In genomic region chr2:119247844-119248271, GRCh38 we compare ENCODE assay signal across 23 cellular contexts. TPM values are rescaled to one million over a fixed set of nuclear protein-coding genes. Genes with fewer than 3 reads are reported as not detected.
A peak's percentile ranks its signal among the peaks of the same experiment; 100 is the strongest.
DNase-seq lines count a peak whose midpoint lies in the region; ATAC-seq, FAIRE-seq and TF ChIP-seq lines count a peak whose summit lies in the region.
"Had no signal": no experiment of that assay in that cellular context is flagged by ENCODE, and none has a peak within 500 bp of the region (broad histone marks: within the 10 kb centered on the region; RNA-seq: fewer than 3 reads in every experiment).

No MANE protein-coding gene starts in this region.

- TF ChIP-seq RAD21 in HepG2 (CRISPR knock-in tag; IDR thresholded peaks at IDR 0.05): no peak

- no peaks in the 10 kb centered on the region for H3K27me3 ChIP-seq in right lobe of liver
- no peaks in the 10 kb centered on the region for H3K27me3 ChIP-seq in HepG2 (ENCODE audit: control insufficient read depth in 1 of 2, insufficient read depth in 2 of 2, low read length in 2 of 2)
- no peaks in the 10 kb centered on the region for H3K27me3 ChIP-seq in osteoblast (ENCODE audit: insufficient read depth, low read length)
- H3K27me3 ChIP-seq: BE2C had no signal

- H3K9ac ChIP-seq in HepG2 (ENCODE audit: insufficient read depth, low read depth, low read length): no peak overlapping the region

- no peaks in the 10 kb centered on the region for H3K9me3 Mint-ChIP-seq in endothelial cell (ENCODE audit: unreplicated experiment)
- H3K9me3 Mint-ChIP-seq in activated T-cell treated with anti-CD3 and anti-CD28 coated beads, Interleukin-2, amount 50 U/mL, for 4 hours: no peaks in the 10 kb centered on the region

- DNase-seq in right lobe of liver: peak in 2 of 3 donors; percentile 28 to 33
- DNase-seq in HepG2 (ENCODE audit: low spot score): no peak
- no peak for DNase-seq in osteoblast (ENCODE audit: insufficient read length, low spot score, missing footprints)
- DNase-seq in NCI-H1105 treated with DMSO at 0.1 percent for 48 hours (lab: John Stamatoyannopoulos, UW): no peak
- no peak for DNase-seq in endothelial cell (ENCODE audit: low spot score)
- no peak for DNase-seq in activated T-cell treated with anti-CD3 and anti-CD28 coated beads, Interleukin-2, amount 50 U/mL, for 4 hours
- DNase-seq: BE2C; CD4-positive, CD25-positive, alpha-beta regulatory T cell; COR-L47; KBM-7; MV-4-11; NCI-H1417; NCI-H187; NCI-H2107; NCI-H510A treated with DMSO at 0.1 percent for 48 hours; NCI-H82; PC-3; RPMI8226; SIG-M5 had no signal

- no TSS peak for BruUV-seq in HepG2 (replicated peaks; lab: Mats Ljungman, UMichigan)

- FAIRE-seq in HepG2 (lab: Jason Lieb, UNC): no peak
- FAIRE-seq: A204.1, G401.6 had no signal

- TF ChIP-seq POLR2A in right lobe of liver (IDR thresholded peaks at IDR 0.05): no peak
- no peak for TF ChIP-seq POLR2A in HepG2 (IDR thresholded peaks at IDR 0.05; ENCODE audit: insufficient read depth in 1 of 2, low read depth in 2 of 2, low read length in 2 of 2)

- CTCF ChIA-PET in HepG2 (lab: Yijun Ruan, JAX; ENCODE audit: low intra/inter-chr PET ratio, low total read pairs): no interaction called here

- H3K79me2 ChIP-seq in HepG2 (ENCODE audit: insufficient read depth, low read length) (no peaks in the 10 kb centered on the region), osteoblast (ENCODE audit: insufficient read depth, low read length) (peaks cover 2% of the 10 kb centered on the region)

- TF ChIP-seq CTCF in right lobe of liver (IDR thresholded peaks at IDR 0.05) (no peak), HepG2 (CRISPR knock-in tag; IDR thresholded peaks at IDR 0.05) (no peak), osteoblast (IDR thresholded peaks at IDR 0.05; ENCODE audit: extremely low read depth, low read depth, low read length) (no peak), endothelial cell (IDR thresholded peaks at IDR 0.05; ENCODE audit: unreplicated experiment) (no peak)

- H3K4me1 ChIP-seq in right lobe of liver (peaks cover 0 to 10% (median 0%) of the 10 kb centered on the region in 4 donors), HepG2 (ENCODE audit: insufficient read depth, low read length) (peaks cover 7% of the 10 kb centered on the region; the same call in 1 of the 2 replicates), osteoblast (ENCODE audit: insufficient read depth, low read length) (peaks cover 43% of the 10 kb centered on the region)
- H3K4me1 ChIP-seq: BE2C had no signal

- H2AFZ ChIP-seq in HepG2 (ENCODE audit: low read length): no peak overlapping the region
- no peak overlapping the region for H2AFZ ChIP-seq in osteoblast (ENCODE audit: low read length)

- no CpG with 5 or more reads among the region's 29 CpGs for WGBS in right lobe of liver (ENCODE audit: insufficient coverage, low coverage, low lambda C conversion rate, missing lambda C conversion rate)
- WGBS in HepG2 (ENCODE audit: low lambda C conversion rate): 99% methylated on average over 20 of the region's 29 CpGs

- H3K4me3 ChIP-seq in right lobe of liver (no peak overlapping the region), HepG2 (replicated peaks in 1 of 3; ENCODE audit: insufficient read depth in 1 of 3, low read depth in 2 of 3, low read length in 3 of 3) (no peak overlapping the region), osteoblast (ENCODE audit: insufficient read depth, low read length) (no peak overlapping the region)

- ATAC-seq in right lobe of liver: no peak
- no peak for ATAC-seq in HepG2
- peak; percentile 31 for ATAC-seq in esophagus mucosa
- no peak for ATAC-seq in activated T-cell treated with anti-CD3 and anti-CD28 coated beads, Interleukin-2, amount 50 U/mL, for 4 hours
- no peak for ATAC-seq in GM21786 (IDR thresholded peaks at IDR 0.05; ENCODE audit: unreplicated experiment)
- ATAC-seq: PC-3 had no signal

- intact Hi-C loops in right lobe of liver (cut with DNase I): no loop called here
- intact Hi-C loops in HepG2 (cut with micrococcal nuclease; ENCODE audit: unreplicated experiment): no loop called here

- H3K9me3 ChIP-seq in right lobe of liver (no peaks in the 10 kb centered on the region), HepG2 (ENCODE audit: low read length) (no peaks in the 10 kb centered on the region), osteoblast (ENCODE audit: low read depth, low read length) (no peaks in the 10 kb centered on the region)
- H3K9me3 ChIP-seq: BE2C had no signal

- H3K27me3 Mint-ChIP-seq in endothelial cell (ENCODE audit: unreplicated experiment): peaks cover 3% of the 10 kb centered on the region
- H3K27me3 Mint-ChIP-seq in activated T-cell treated with anti-CD3 and anti-CD28 coated beads, Interleukin-2, amount 50 U/mL, for 4 hours (ENCODE audit: low read depth): peaks cover 3% of the 10 kb centered on the region
- H3K27me3 Mint-ChIP-seq: CD4-positive, CD25-positive, alpha-beta regulatory T cell had no signal

- H3K4me3 Mint-ChIP-seq in endothelial cell (ENCODE audit: unreplicated experiment): no peak overlapping the region
- H3K4me3 Mint-ChIP-seq in activated T-cell treated with anti-CD3 and anti-CD28 coated beads, Interleukin-2, amount 50 U/mL, for 4 hours: no peak overlapping the region
- H3K4me3 Mint-ChIP-seq: CD4-positive, CD25-positive, alpha-beta regulatory T cell had no signal

- H3K27ac ChIP-seq in right lobe of liver (no peak overlapping the region), HepG2 (ENCODE audit: extremely low read length, insufficient read depth, low read length) (no peak overlapping the region), osteoblast (ENCODE audit: low read depth, low read length) (no peak overlapping the region)

- H3K4me1 Mint-ChIP-seq in endothelial cell (ENCODE audit: unreplicated experiment): no peaks in the 10 kb centered on the region
- H3K4me1 Mint-ChIP-seq in activated T-cell treated with anti-CD3 and anti-CD28 coated beads, Interleukin-2, amount 50 U/mL, for 4 hours (ENCODE audit: low read depth): no peaks in the 10 kb centered on the region
- H3K4me1 Mint-ChIP-seq: CD4-positive, CD25-positive, alpha-beta regulatory T cell had no signal

- POLR2A ChIA-PET in HepG2 (lab: Yijun Ruan, JAX): no interaction called here

- H3K36me3 ChIP-seq in right lobe of liver: peaks cover 0 to 64% (median 32%) of the 10 kb centered on the region in 4 donors
- peaks cover 7 to 29% of the 10 kb centered on the region in 2 experiments for H3K36me3 ChIP-seq in HepG2 (replicated peaks in 1 of 2; ENCODE audit: control insufficient read depth in 1 of 2, insufficient read depth in 2 of 2, low read length in 2 of 2)
- H3K36me3 ChIP-seq in osteoblast (ENCODE audit: insufficient read depth, low read length): peaks cover 6% of the 10 kb centered on the region
- H3K36me3 ChIP-seq: BE2C had no signal

- H3K4me2 ChIP-seq in HepG2 (ENCODE audit: low read depth, low read length) (no peak overlapping the region), osteoblast (ENCODE audit: insufficient read depth, low read length) (peak overlapping the region; percentile 53)

- H3K36me3 Mint-ChIP-seq in endothelial cell (ENCODE audit: low read depth, unreplicated experiment): peaks cover 33% of the 10 kb centered on the region
- no peaks in the 10 kb centered on the region for H3K36me3 Mint-ChIP-seq in activated T-cell treated with anti-CD3 and anti-CD28 coated beads, Interleukin-2, amount 50 U/mL, for 4 hours (ENCODE audit: insufficient read depth)
- H3K36me3 Mint-ChIP-seq: CD4-positive, CD25-positive, alpha-beta regulatory T cell had no signal

- TF ChIP-seq EP300 in HepG2 (IDR thresholded peaks at IDR 0.05; ENCODE audit: low read depth in 2 of 2, low read length in 2 of 2) (no peak), HepG2 (CRISPR knock-in tag; IDR thresholded peaks at IDR 0.05; ENCODE audit: borderline replicate concordance) (no peak)

- no peaks in the 10 kb centered on the region for H4K20me1 ChIP-seq in HepG2 (ENCODE audit: insufficient read depth, low read length)
- no peaks in the 10 kb centered on the region for H4K20me1 ChIP-seq in osteoblast (ENCODE audit: insufficient read depth, low read length)

- no peak overlapping the region for H3K27ac Mint-ChIP-seq in endothelial cell (ENCODE audit: unreplicated experiment)
- H3K27ac Mint-ChIP-seq: CD4-positive, CD25-positive, alpha-beta regulatory T cell had no signal

- in situ Hi-C loops in HepG2 (cut with HindIII; ENCODE audit: extremely low pct_ligation_motif_present, low pct_unique_long_range_greater_than_20kb): no loop called here

TF ChIP-seq in HepG2, 621 proteins besides CTCF, POLR2A, EP300 and RAD21 (continues in another document):
- TF ChIP-seq ZSCAN20 (CRISPR knock-in tag; IDR thresholded peaks at IDR 0.05; ENCODE audit: borderline replicate concordance): no peak

RNA-seq across cellular contexts. Expression of gene STEAP3, which starts 24.2 kb away (rescaled TPM):
- total RNA-seq in right lobe of liver (100 to 1,000 TPM; 118 to 165 (median 131) TPM), HepG2 (2016; rRNA removed; fragmentation: Illumina TruSeq; extraction: Trizol) (12.8 and 21.1 TPM in 2 replicates), esophagus mucosa (11.6 TPM), osteoblast (27.4 and 40.9 TPM in 2 replicates), endothelial cell (ENCODE audit: unreplicated experiment) (17.9 TPM)
- 1.9 and 2.5 TPM in 2 replicates for total RNA-seq in HepG2 (2016; cell fraction: cytosol; rRNA removed; fragmentation: Illumina TruSeq; extraction: Trizol; ENCODE audit: low read depth)
- total RNA-seq in HepG2 (2016; cell fraction: insoluble cytoplasmic fraction; rRNA removed; fragmentation: Illumina TruSeq; extraction: Trizol): 12.1 and 21.6 TPM in 2 replicates
- 8.0 and 8.1 TPM in 2 replicates for total RNA-seq in HepG2 (2016; cell fraction: membrane; rRNA removed; fragmentation: Illumina TruSeq; extraction: Trizol)
- 23.7 and 29.0 TPM in 2 replicates for total RNA-seq in HepG2 (2016; cell fraction: nucleus; rRNA removed; fragmentation: Illumina TruSeq; extraction: Trizol)
- polyA plus RNA-seq in HepG2 (2011; rRNA removed): 7.3 and 10.2 TPM in 2 replicates
- 4.5 and 5.9 TPM in 2 replicates for polyA plus RNA-seq in HepG2 (2011; cell fraction: cytosol; rRNA removed)
- 20.0 and 20.1 TPM in 2 replicates for polyA plus RNA-seq in HepG2 (2011; cell fraction: nucleus; rRNA removed)
- polyA plus RNA-seq in HepG2 (2012): 7.0 and 9.7 TPM in 2 replicates
- polyA plus RNA-seq in HepG2 (2016; cell fraction: cytosol; fragmentation: Illumina TruSeq; extraction: Trizol; ENCODE audit: low read depth): 2.3 TPM in 2 replicates
- 11.0 and 14.2 TPM in 2 replicates for polyA plus RNA-seq in HepG2 (2016; cell fraction: insoluble cytoplasmic fraction; fragmentation: Illumina TruSeq; extraction: Trizol; ENCODE audit: low read depth)
- polyA plus RNA-seq in HepG2 (2016; cell fraction: membrane; fragmentation: Illumina TruSeq; extraction: Trizol; ENCODE audit: low read depth): 4.7 and 6.6 TPM in 2 replicates
- 46.6 and 48.2 TPM in 2 replicates for polyA plus RNA-seq in HepG2 (2016; cell fraction: nucleus; fragmentation: Illumina TruSeq; extraction: Trizol; ENCODE audit: insufficient read depth, low read depth)
- 14.5 and 38.6 TPM in 2 replicates for polyA minus RNA-seq in HepG2 (2011; rRNA and poly(A)+ RNA removed; ENCODE audit: low replicate concordance)
- polyA minus RNA-seq in HepG2 (2011; cell fraction: cytosol; rRNA and poly(A)+ RNA removed): 10.7 and 11.0 TPM in 2 replicates
- polyA minus RNA-seq in HepG2 (2011; cell fraction: nucleus; rRNA and poly(A)+ RNA removed): 5.8 and 7.5 TPM in 2 replicates
- under 1 TPM; 0.15 to 0.24 (median 0.18) TPM for total RNA-seq in activated T-cell treated with anti-CD3 and anti-CD28 coated beads, Interleukin-2, amount 50 U/mL, for 4 hours
- total RNA-seq: CD4-positive, CD25-positive, alpha-beta regulatory T cell had no signal
- polyA plus RNA-seq: CD4-positive, CD25-positive, alpha-beta regulatory T cell had no signal

Comparison
In these comparisons a context has a peak if more than half of its experiments do, and no peak if none do; other contexts are left out.
1. DNase-seq: peak in right lobe of liver (2 of 3); none in HepG2 (single experiment), osteoblast (single experiment), NCI-H1105 treated with DMSO at 0.1 percent for 48 hours (single experiment), endothelial cell (single experiment) and activated T-cell treated with anti-CD3 and anti-CD28 coated beads, Interleukin-2, amount 50 U/mL, for 4 hours (single experiment).